In genomic region chr15:49890689-49891088, GRCh38 we compare ENCODE assay signal across 8 cellular contexts.
"Had no signal": no experiment of that assay in that cellular context is flagged by ENCODE, and none has a peak within 500 bp of the region (broad histone marks: within the 10 kb centered on the region; RNA-seq: fewer than 3 reads in every experiment).

No MANE protein-coding gene starts in this region.

- H3K9me3 ChIP-seq: HAP-1 had no signal

- H3K4me3 ChIP-seq: GM23248, HAP-1, K562 had no signal

- H3K27ac ChIP-seq: GM23248 had no signal

- ATAC-seq: HCT116, K562 had no signal

- DNase-seq: GM23248, GOT3, H7, HFFc6, IMR-90 had no signal

- H2AFZ ChIP-seq: GM23248 had no signal

- H3K9ac ChIP-seq: GM23248 had no signal

- H3K36me3 ChIP-seq: HAP-1 had no signal
